8 cellular contexts compared by ENCODE assay signal in genomic region chr2:136116111-136116812, GRCh38. TPM values are rescaled to one million over a fixed set of nuclear protein-coding genes. Genes with fewer than 3 reads are reported as not detected.
DNase-seq lines count a peak whose midpoint lies in the region; ATAC-seq and TF ChIP-seq lines count a peak whose summit lies in the region.

No MANE protein-coding gene starts in this region.

- peaks cover 16% of the 10 kb centered on the region for H3K27me3 Mint-ChIP-seq in activated CD4-positive, alpha-beta memory T cell treated with anti-CD3 and anti-CD28 coated beads, Interleukin-2, amount 10 ng/mL, durations not matched to agents 7 days and 5 days

- H3K4me1 ChIP-seq in Loucy (ENCODE audit: insufficient read depth, low read length, poor library complexity, severe bottlenecking), result peaks cover 59% of the 10 kb centered on the region
- peaks cover 63 to 66% of the 10 kb centered on the region in 2 experiments for H3K4me1 ChIP-seq in neutrophil (ENCODE audit: control insufficient read depth in 1 of 2, insufficient read depth in 1 of 2, low read depth in 1 of 2, low read length in 1 of 2)
- H3K4me1 ChIP-seq in vagina, result peaks cover 33% of the 10 kb centered on the region

- H3K9ac ChIP-seq in Loucy (ENCODE audit: low read depth, low read length, poor library complexity, severe bottlenecking), result peak overlapping the region; percentile 97

- peaks cover 44% of the 10 kb centered on the region for H3K4me1 Mint-ChIP-seq in activated CD4-positive, alpha-beta memory T cell treated with anti-CD3 and anti-CD28 coated beads, Interleukin-2, amount 10 ng/mL, durations not matched to agents 7 days and 5 days

- no peak for TF ChIP-seq POLR2A in vagina (IDR thresholded peaks at IDR 0.05)

- peaks cover 37% of the 10 kb centered on the region for H3K36me3 ChIP-seq in Loucy (ENCODE audit: insufficient read depth, low read length)
- H3K36me3 ChIP-seq in neutrophil, result peaks cover 31% of the 10 kb centered on the region
- H3K36me3 ChIP-seq in vagina, result no peaks in the 10 kb centered on the region

- peak overlapping the region; percentile 78 for H3K27ac Mint-ChIP-seq in activated CD4-positive, alpha-beta memory T cell treated with anti-CD3 and anti-CD28 coated beads, Interleukin-2, amount 10 ng/mL, durations not matched to agents 7 days and 5 days

- intact Hi-C loops in vagina (cut with DNase I), result no loop called here

- H3K4me3 Mint-ChIP-seq in activated CD4-positive, alpha-beta memory T cell treated with anti-CD3 and anti-CD28 coated beads, Interleukin-2, amount 10 ng/mL, durations not matched to agents 7 days and 5 days, result peak overlapping the region; percentile 98

- H3K36me3 Mint-ChIP-seq in activated CD4-positive, alpha-beta memory T cell treated with anti-CD3 and anti-CD28 coated beads, Interleukin-2, amount 10 ng/mL, durations not matched to agents 7 days and 5 days (ENCODE audit: low read depth), result peaks cover 52% of the 10 kb centered on the region

- H3K9me3 ChIP-seq in Loucy (ENCODE audit: insufficient read depth, low read depth, low read length) (no peaks in the 10 kb centered on the region), neutrophil (no peaks in the 10 kb centered on the region), vagina (no peaks in the 10 kb centered on the region)

- H3K9me2 ChIP-seq in Loucy (replicated peaks; ENCODE audit: low read depth, low read length), result no peaks in the 10 kb centered on the region

- peak overlapping the region; percentile 93 for H3K4me2 ChIP-seq in Loucy (ENCODE audit: low read depth, low read length, poor library complexity, severe bottlenecking)

- H3K4me3 ChIP-seq in Loucy (ENCODE audit: low read length, poor library complexity, severe bottlenecking), result peak overlapping the region; percentile 94
- H3K4me3 ChIP-seq in epithelial cell of proximal tubule (ENCODE audit: low read depth, low read length), result peak overlapping the region; percentile 55
- peak overlapping the region; percentile 92 to 98 for H3K4me3 ChIP-seq in neutrophil (ENCODE audit: low read depth in 1 of 2, low read length in 1 of 2)
- peak overlapping the region; percentile 41 to 47 for H3K4me3 ChIP-seq in vagina

- H3K27me3 ChIP-seq in Loucy (ENCODE audit: insufficient read depth, low read length, poor library complexity, severe bottlenecking) (peaks cover 12% of the 10 kb centered on the region), neutrophil (no peaks in the 10 kb centered on the region), vagina (no peaks in the 10 kb centered on the region)

- H4K20me1 ChIP-seq in Loucy (ENCODE audit: insufficient read depth, low read length, poor library complexity, severe bottlenecking), result peaks cover 52% of the 10 kb centered on the region

- peaks cover 74% of the 10 kb centered on the region for H3K79me2 ChIP-seq in Loucy (ENCODE audit: insufficient read depth, low read length)

- peak in 3 of 4 experiments; percentile 6 to 73 (median 69) for DNase-seq in activated CD4-positive, CD25-positive, alpha-beta regulatory T cell (lab: John Stamatoyannopoulos, UW)
- peak; percentile 73 for DNase-seq in activated CD4-positive, alpha-beta memory T cell treated with anti-CD3 and anti-CD28 coated beads, Interleukin-2, amount 10 ng/mL, durations not matched to agents 7 days and 5 days
- no peak for DNase-seq in epithelial cell of proximal tubule (ENCODE audit: low read depth)
- no peak for DNase-seq in vagina (ENCODE audit: extremely low spot score in 2 of 2)
- DNase-seq in RWPE1 (ENCODE audit: low spot score), result no peak

- peaks cover 11% of the 10 kb centered on the region for H3F3A ChIP-seq in Loucy (ENCODE audit: low read depth)

- TF ChIP-seq CTCF in Loucy (conservative IDR thresholded peaks at IDR 0.05; ENCODE audit: low read length) (0 out of 2 replicates have a peak, but pooled peaks have one; percentile 6), epithelial cell of proximal tubule (conservative IDR thresholded peaks at IDR 0.05; ENCODE audit: low read depth, low read length) (no peak), neutrophil (IDR thresholded peaks at IDR 0.05) (no peak), vagina (IDR thresholded peaks at IDR 0.05) (no peak), RWPE1 (conservative IDR thresholded peaks at IDR 0.05; ENCODE audit: low read depth) (no peak)

- CTCF ChIA-PET in activated CD4-positive, alpha-beta memory T cell treated with anti-CD3 and anti-CD28 coated beads, Interleukin-2, amount 10 ng/mL, durations not matched to agents 7 days and 5 days (lab: Charles Lee), result interaction anchor here (1.5 kb wide), 1 partner anchor 133 kb away, joined by 5 read pairs; no protein-coding TSS in a partner anchor
- CTCF ChIA-PET in RWPE1 (lab: Yijun Ruan, JAX), result no interaction called here

- H3K27ac ChIP-seq in neutrophil (peak overlapping the region; percentile 100), vagina (peak overlapping the region; percentile 55), RWPE1 (no peak overlapping the region)

- H3K9me3 Mint-ChIP-seq in activated CD4-positive, alpha-beta memory T cell treated with anti-CD3 and anti-CD28 coated beads, Interleukin-2, amount 10 ng/mL, durations not matched to agents 7 days and 5 days, result no peaks in the 10 kb centered on the region

- POLR2A ChIA-PET in activated CD4-positive, alpha-beta memory T cell treated with anti-CD3 and anti-CD28 coated beads, Interleukin-2, amount 10 ng/mL, durations not matched to agents 7 days and 5 days (lab: Charles Lee), result interaction anchor here (0.9 to 4.6 kb wide), 18 partner anchors 8 to 268 kb away, joined by 3 to 184 read pairs (median 9); partner anchors contain the start of genes DARS1 and MCM6
- POLR2A ChIA-PET in RWPE1 (lab: Yijun Ruan, JAX; ENCODE audit: low non-redundant PET), result no interaction called here

- no peak for ATAC-seq in activated CD4-positive, CD25-positive, alpha-beta regulatory T cell treated with anti-CD3 and anti-CD28 coated beads, Interleukin-2, amount 50 U/mL, for 24 hours

- no peak overlapping the region for H2AFZ ChIP-seq in Loucy (ENCODE audit: low read length)

RNA-seq across cellular contexts. Expression of gene CXCR4, which starts 1.7 kb away (rescaled TPM):
- total RNA-seq in activated CD4-positive, alpha-beta memory T cell treated with anti-CD3 and anti-CD28 coated beads, Interleukin-2, amount 10 ng/mL, durations not matched to agents 7 days and 5 days, result 100 to 1,000 TPM; 202 to 212 TPM
- total RNA-seq in epithelial cell of proximal tubule, result 0.17 and 0.36 TPM in 2 replicates
- 39.5 TPM for total RNA-seq in vagina

Comparison
In these comparisons a context has a peak if more than half of its experiments do, and no peak if none do; other contexts are left out.
1. DNase-seq: peak in activated CD4-positive, CD25-positive, alpha-beta regulatory T cell (3 of 4) and activated CD4-positive, alpha-beta memory T cell treated with anti-CD3 and anti-CD28 coated beads, Interleukin-2, amount 10 ng/mL, durations not matched to agents 7 days and 5 days (single experiment); none in epithelial cell of proximal tubule (single experiment), vagina (0 of 2) and RWPE1 (single experiment).
2. H3K4me3 ChIP-seq: peak in every context shown above with its lines; median percentile 95 in neutrophil; 94 in Loucy; 55 in epithelial cell of proximal tubule; 44 in vagina.
3. RNA of gene CXCR4, which starts 1.7 kb away (total RNA-seq): 202 to 212 TPM in activated CD4-positive, alpha-beta memory T cell treated with anti-CD3 and anti-CD28 coated beads, Interleukin-2, amount 10 ng/mL, durations not matched to agents 7 days and 5 days and 39.5 TPM in vagina (single experiment); 0.17 to 0.36 TPM in epithelial cell of proximal tubule; every median in the first group is over 10 times any median in the second.